ENCODE assay signal across 19 cellular contexts in genomic region chr3:130576571-130577266, GRCh38. TPM values are rescaled to one million over a fixed set of nuclear protein-coding genes. Genes with fewer than 3 reads are reported as not detected.
DNase-seq lines count a peak whose midpoint lies in the region; ATAC-seq and TF ChIP-seq lines count a peak whose summit lies in the region.
"Had no signal": no experiment of that assay in that cellular context is flagged by ENCODE, and none has a peak within 500 bp of the region (broad histone marks: within the 10 kb centered on the region; RNA-seq: fewer than 3 reads in every experiment).

No MANE protein-coding gene starts in this region.

- H3K4me1 ChIP-seq in osteoblast (ENCODE audit: insufficient read depth, low read length) = peaks cover 5% of the 10 kb centered on the region
- H3K4me1 ChIP-seq: HAP-1 had no signal

- peak; percentile 40 for DNase-seq in BJ (ENCODE audit: low read depth)
- peak; percentile 66 for DNase-seq in NCI-H226
- DNase-seq in fibroblast of peridontal ligament (ENCODE audit: extremely low read depth) = peak; percentile 27
- no peak for DNase-seq in omental fat pad (ENCODE audit: low spot score)
- DNase-seq in osteoblast (ENCODE audit: insufficient read length, low spot score, missing footprints) = no peak
- DNase-seq in HK-2 (ENCODE audit: unreplicated experiment) = no peak
- no peak for DNase-seq in NCI-H2081 treated with DMSO at 0.1 percent for 48 hours (lab: John Stamatoyannopoulos, UW)
- DNase-seq in DMS153 (lab: John Stamatoyannopoulos, UW) = no peak
- DNase-seq: activated CD4-positive, alpha-beta T cell treated with anti-CD3 and anti-CD28 coated beads, Interleukin-2, amount 10 ng/mL, durations not matched to agents 24 days and 14 days; activated CD8-positive, alpha-beta memory T cell treated with anti-CD3 and anti-CD28 coated beads, Interleukin-2, amount 50 U/mL, for 4 hours; naive B cell; NCI-H1436 treated with DMSO at 0.1 percent for 48 hours; posterior cingulate gyrus; SW 1271; tibial artery had no signal

- no peaks in the 10 kb centered on the region for H4K20me1 ChIP-seq in osteoblast (ENCODE audit: insufficient read depth, low read length)

- CTCF ChIA-PET in BJ (lab: Yijun Ruan, JAX) = interaction anchor here (0.6 kb wide), 1 partner anchor 86 kb away, joined by 3 read pairs; no protein-coding TSS in a partner anchor

- H3K9me3 ChIP-seq in osteoblast (ENCODE audit: low read depth, low read length) = no peaks in the 10 kb centered on the region
- H3K9me3 ChIP-seq: esophagus muscularis mucosa, HAP-1, tibial artery had no signal

- POLR2A ChIA-PET in BJ (lab: Charles Lee) = no interaction called here

- TF ChIP-seq CTCF in BJ (IDR thresholded peaks at IDR 0.05; ENCODE audit: insufficient read depth, low read depth, low read length) (no peak), omental fat pad (IDR thresholded peaks at IDR 0.05) (no peak), osteoblast (IDR thresholded peaks at IDR 0.05; ENCODE audit: extremely low read depth, low read depth, low read length) (no peak)

- no peak overlapping the region for H3K4me2 ChIP-seq in osteoblast (ENCODE audit: insufficient read depth, low read length)

- ATAC-seq in omental fat pad (ENCODE audit: low FRiP score) = peak; percentile 83

- no peaks in the 10 kb centered on the region for H3K36me3 ChIP-seq in BJ (ENCODE audit: control insufficient read depth, insufficient read depth, low read length)
- H3K36me3 ChIP-seq in osteoblast (ENCODE audit: insufficient read depth, low read length) = no peaks in the 10 kb centered on the region
- H3K36me3 ChIP-seq: esophagus muscularis mucosa, HAP-1, tibial artery had no signal

- H3K79me2 ChIP-seq in osteoblast (ENCODE audit: insufficient read depth, low read length) = no peaks in the 10 kb centered on the region

- no peak overlapping the region for H3K27ac ChIP-seq in osteoblast (ENCODE audit: low read depth, low read length)
- H3K27ac ChIP-seq: esophagus muscularis mucosa, tibial artery had no signal

- H3K27me3 ChIP-seq in BJ (ENCODE audit: control insufficient read depth, insufficient read depth, low read length) (no peaks in the 10 kb centered on the region), osteoblast (ENCODE audit: insufficient read depth, low read length) (no peaks in the 10 kb centered on the region)
- H3K27me3 ChIP-seq: esophagus muscularis mucosa, tibial artery had no signal

- H2AFZ ChIP-seq in osteoblast (ENCODE audit: low read length) = no peak overlapping the region

- H3K4me3 ChIP-seq in BJ (ENCODE audit: low read depth, low read length) (no peak overlapping the region), osteoblast (ENCODE audit: insufficient read depth, low read length) (no peak overlapping the region)
- H3K4me3 ChIP-seq: esophagus muscularis mucosa, HAP-1, tibial artery had no signal

RNA-seq across cellular contexts. Expression of gene COL6A6, which starts 59.7 kb away (rescaled TPM):
- polyA plus RNA-seq in BJ (2011; rRNA removed) = not detected in 2 replicates
- polyA minus RNA-seq in BJ (2011; rRNA and poly(A)+ RNA removed) = not detected in 2 replicates
- total RNA-seq in omental fat pad (1 to 10 TPM in 1 of 4 donors, under 1 TPM in 3; 0.06 to 5.2 (median 0.57) TPM), osteoblast (under 0.01 TPM in 2 replicates)
- total RNA-seq: activated CD4-positive, alpha-beta T cell treated with anti-CD3 and anti-CD28 coated beads, Interleukin-2, amount 10 ng/mL, durations not matched to agents 24 days and 14 days; RPMI7951 had no signal
- polyA plus RNA-seq: CD14-positive monocyte had no signal

Comparison
In these comparisons a context has a peak if more than half of its experiments do, and no peak if none do; other contexts are left out.
1. DNase-seq: peak in BJ (single experiment), NCI-H226 (single experiment) and fibroblast of peridontal ligament (single experiment); none in omental fat pad (single experiment), osteoblast (single experiment), HK-2 (single experiment), NCI-H2081 treated with DMSO at 0.1 percent for 48 hours (single experiment) and DMS153 (single experiment).